In genomic region chr10:6050801-6051445, GRCh38 we compare ENCODE assay signal across 7 cellular contexts. TPM values are rescaled to one million over a fixed set of nuclear protein-coding genes. Genes with fewer than 3 reads are reported as not detected.
A peak's percentile ranks its signal among the peaks of the same experiment; 100 is the strongest.
DNase-seq lines count a peak whose midpoint lies in the region; ATAC-seq, FAIRE-seq and TF ChIP-seq lines count a peak whose summit lies in the region.

No MANE protein-coding gene starts in this region.

- H3K9ac ChIP-seq in parathyroid adenoma, result no peak overlapping the region

- no peaks in the 10 kb centered on the region for H3K36me3 ChIP-seq in parathyroid adenoma (ENCODE audit: control insufficient read depth, insufficient read depth, low read length)
- no peaks in the 10 kb centered on the region for H3K36me3 ChIP-seq in upper lobe of right lung

- H3K4me2 ChIP-seq in parathyroid adenoma (ENCODE audit: low read length), result peak overlapping the region; percentile 44

- DNase-seq in GM12892 (ENCODE audit: insufficient read length), result peak; percentile 60
- DNase-seq in HFF-Myc (ENCODE audit: extremely low read depth, low read depth), result peak; percentile 14
- DNase-seq in NB4 (ENCODE audit: low read depth), result peak; percentile 66
- peak; percentile 88 for DNase-seq in activated CD8-positive, alpha-beta memory T cell treated with anti-CD3 and anti-CD28 coated beads, Interleukin-2, amount 50 U/mL, for 4 hours
- DNase-seq in upper lobe of right lung, result peak; percentile 75

- H3K27ac ChIP-seq in parathyroid adenoma (peak overlapping the region; percentile 22), upper lobe of right lung (peak overlapping the region; percentile 73)

- intact Hi-C loops in upper lobe of right lung (cut with DNase I), result no loop called here

- peak overlapping the region; percentile 28 for H2AFZ ChIP-seq in parathyroid adenoma

- TF ChIP-seq CTCF in HFF-Myc (IDR thresholded peaks at IDR 0.05; ENCODE audit: low read depth, low read length, missing control alignments), result peak; percentile 22
- TF ChIP-seq CTCF in NB4 (IDR thresholded peaks at IDR 0.05; ENCODE audit: low read depth, low read length), result no peak
- no peak for TF ChIP-seq CTCF in parathyroid adenoma (IDR thresholded peaks at IDR 0.05)
- TF ChIP-seq CTCF in upper lobe of right lung (IDR thresholded peaks at IDR 0.05), result peak; percentile 48

- TF ChIP-seq POLR2A in GM12892 (IDR thresholded peaks at IDR 0.05; ENCODE audit: low read depth, low read length), result no peak; the same call in 1 of the 2 replicates
- no peak for TF ChIP-seq POLR2A in NB4 (IDR thresholded peaks at IDR 0.05; ENCODE audit: extremely low read depth, insufficient read length)

- ATAC-seq in esophagus mucosa, result peak; percentile 60
- peak; percentile 83 for ATAC-seq in upper lobe of right lung

- peak overlapping the region; percentile 5 for H3K4me3 ChIP-seq in HFF-Myc (replicated peaks; ENCODE audit: low read depth, low read length)
- peak overlapping the region; percentile 16 for H3K4me3 ChIP-seq in NB4 (ENCODE audit: low read depth, low read length)
- H3K4me3 ChIP-seq in parathyroid adenoma (ENCODE audit: low read depth, low read length), result peak overlapping the region; percentile 34
- peak overlapping the region; percentile 41 for H3K4me3 ChIP-seq in upper lobe of right lung

- peak; percentile 95 for FAIRE-seq in GM12892 (lab: Jason Lieb, UNC)

- H3K9me3 ChIP-seq in parathyroid adenoma (ENCODE audit: control insufficient read depth, low read length), result no peaks in the 10 kb centered on the region
- H3K9me3 ChIP-seq in upper lobe of right lung, result no peaks in the 10 kb centered on the region

- no peaks in the 10 kb centered on the region for H3K79me2 ChIP-seq in parathyroid adenoma

- H3K27me3 ChIP-seq in parathyroid adenoma (ENCODE audit: control insufficient read depth, insufficient read depth, low read length) (no peaks in the 10 kb centered on the region), upper lobe of right lung (no peaks in the 10 kb centered on the region)

- H3K4me1 ChIP-seq in parathyroid adenoma (peaks cover 5% of the 10 kb centered on the region), upper lobe of right lung (peaks cover 37% of the 10 kb centered on the region)

RNA-seq across cellular contexts. Expression of gene IL2RA, which starts 11.2 kb away (rescaled TPM):
- polyA plus RNA-seq in GM12892 (2012; ENCODE audit: missing spikeins), result 7.2 TPM
- total RNA-seq in esophagus mucosa (1.4 TPM), upper lobe of right lung (4.3 TPM)

RNA-seq across cellular contexts. Expression of gene RBM17, which starts 37.9 kb away (rescaled TPM):
- 95.0 TPM for polyA plus RNA-seq in GM12892 (2012; ENCODE audit: missing spikeins)
- total RNA-seq in esophagus mucosa (57.5 TPM), upper lobe of right lung (92.5 TPM)

Comparison
In these comparisons a context has a peak if more than half of its experiments do, and no peak if none do; other contexts are left out.
1. Peak in every context shown above with its lines: DNase-seq, ATAC-seq, H3K4me3 ChIP-seq and H3K27ac ChIP-seq.
2. DNase-seq: peak in every context shown above with its lines; median percentile 88 in activated CD8-positive, alpha-beta memory T cell treated with anti-CD3 and anti-CD28 coated beads, Interleukin-2, amount 50 U/mL, for 4 hours; 75 in upper lobe of right lung; 66 in NB4; 60 in GM12892; 14 in HFF-Myc.
3. CTCF ChIP-seq: peak in HFF-Myc (single experiment) and upper lobe of right lung (single experiment); none in NB4 (single experiment) and parathyroid adenoma (single experiment).